2 cellular contexts compared by ENCODE assay signal in the genomic region with DNA sequence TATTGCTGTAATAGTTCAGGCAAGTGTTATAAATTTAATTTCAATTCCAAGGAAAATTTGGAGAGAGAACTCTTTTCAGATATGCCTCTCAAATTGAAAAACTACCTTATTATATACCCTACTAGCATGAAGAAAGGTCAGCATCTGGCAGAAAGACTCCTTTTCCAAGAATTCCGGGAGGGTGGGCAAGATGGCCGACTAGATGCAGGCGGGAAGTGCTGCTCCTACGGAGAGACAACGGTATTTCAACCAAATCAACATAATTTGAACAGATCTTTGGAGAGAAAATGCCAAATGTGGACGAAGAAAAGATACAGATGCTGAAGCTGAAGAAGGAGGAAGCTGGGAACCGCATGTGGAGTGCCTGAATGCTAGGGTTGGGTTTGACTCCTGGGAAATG.
A peak's percentile ranks its signal among the peaks of the same experiment; 100 is the strongest.
TF ChIP-seq lines count a peak whose summit lies in the region.

No MANE protein-coding gene starts in this region.

TF ChIP-seq in GM23338, 12 proteins besides CTCF, POLR2A, EP300 and RAD21:
- TF ChIP-seq ZNF114 (CRISPR knock-in tag; IDR thresholded peaks at IDR 0.05): no peak
- no peak for TF ChIP-seq POLR2AphosphoS5 (IDR thresholded peaks at IDR 0.05; ENCODE audit: low read depth)
- no peak for TF ChIP-seq STAT1 (IDR thresholded peaks at IDR 0.05; ENCODE audit: unreplicated experiment)
- TF ChIP-seq REST (IDR thresholded peaks at IDR 0.05; ENCODE audit: unreplicated experiment): no peak
- TF ChIP-seq NANOG (IDR thresholded peaks at IDR 0.05; ENCODE audit: borderline replicate concordance): no peak
- no peak for TF ChIP-seq ETS1 (IDR thresholded peaks at IDR 0.05)

TF ChIP-seq in K562, 482 proteins besides CTCF, POLR2A, EP300 and RAD21:
- TF ChIP-seq RUNX1 (IDR thresholded peaks at IDR 0.05; ENCODE audit: low read depth): no peak
- TF ChIP-seq ZBTB17 (CRISPR knock-in tag; IDR thresholded peaks at IDR 0.05): no peak
- no peak for TF ChIP-seq SAFB (IDR thresholded peaks at IDR 0.05; ENCODE audit: borderline replicate concordance, low read depth, low read length)
- TF ChIP-seq ZNF384 (IDR thresholded peaks at IDR 0.05; ENCODE audit: low read depth, low read length): no peak
- TF ChIP-seq ZNF146 (CRISPR knock-in tag; IDR thresholded peaks at IDR 0.05; ENCODE audit: unreplicated experiment): no peak
- TF ChIP-seq YY1 (IDR thresholded peaks at IDR 0.05; ENCODE audit: borderline replicate concordance in 1 of 3, control insufficient read depth in 1 of 3, extremely low read depth in 1 of 3, insufficient read depth in 3 of 3, insufficient read length in 1 of 3, insufficient replicate concordance in 2 of 3, low read depth in 1 of 3, low read length in 2 of 3): peak in 1 of 3 experiments; percentile 52
